In the genomic region with DNA sequence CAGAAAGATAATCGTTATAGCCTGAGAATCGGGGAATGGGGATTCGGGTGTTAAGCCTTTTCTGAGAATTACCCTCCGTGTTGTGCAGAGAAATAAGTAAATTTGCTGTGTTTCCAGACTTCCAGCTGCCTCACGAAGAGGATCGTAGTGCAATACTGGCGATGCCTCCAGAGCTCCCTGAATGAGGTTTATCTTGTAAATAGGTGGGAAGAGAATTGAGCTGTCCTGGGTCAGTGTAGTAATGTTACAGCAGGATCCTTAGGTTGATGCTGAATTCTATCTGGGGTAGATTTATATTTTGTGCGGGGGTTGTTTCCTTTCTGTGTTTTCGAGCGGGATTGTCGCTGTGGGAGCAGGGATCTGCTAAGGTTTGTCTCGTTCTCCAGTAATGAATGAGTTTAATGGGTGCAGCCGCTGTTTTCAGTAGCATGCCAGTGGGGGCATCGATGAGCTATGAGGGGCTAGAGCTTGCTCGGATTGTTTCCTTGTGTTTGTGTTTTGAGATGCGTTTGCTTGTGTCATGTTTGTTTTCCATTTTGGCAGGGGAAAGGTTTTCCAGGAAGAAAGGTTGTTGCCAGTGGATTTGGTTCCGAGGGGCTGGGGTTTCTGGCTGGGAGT, we compare ENCODE assay signal across 11 cellular contexts. TPM values are rescaled to one million over a fixed set of nuclear protein-coding genes. Genes with fewer than 3 reads are reported as not detected.
"Had no signal": no experiment of that assay in that cellular context is flagged by ENCODE, and none has a peak within 500 bp of the region (broad histone marks: within the 10 kb centered on the region; RNA-seq: fewer than 3 reads in every experiment).

No MANE protein-coding gene starts in this region.

RNA-seq across cellular contexts. Expression of gene ELOA2, which starts 9.8 kb away (rescaled TPM):
- total RNA-seq: activated CD4-positive, alpha-beta T cell treated with anti-CD3 and anti-CD28 coated beads, Interleukin-2, amount 10 ng/mL, durations not matched to agents 7 days and 5 days; activated CD8-positive, alpha-beta T cell treated with anti-CD3 and anti-CD28 coated beads, Interleukin-2, amount 10 ng/mL, durations not matched to agents 7 days and 5 days; activated naive CD4-positive, alpha-beta T cell treated with anti-CD3 and anti-CD28 coated beads for 36 hours; activated naive CD4-positive, alpha-beta T cell treated with anti-CD3 and anti-CD28 coated beads, Interleukin-2, amount 50 U/mL, for 72 hours; activated T-helper 1 cell treated with anti-CD3 and anti-CD28 coated beads, Interleukin-12 subunit alpha, Interleukin-12 subunit beta, Interleukin-2, Interleukin-4 antibody, amounts not matched to agents 30 ng/mL and 10 ng/mL and 1 ng/mL, durations not matched to agents 14 hours and 24 hours and 36 hours; adrenal gland; cerebellum; MCF 10A; Right ventricle myocardium superior; T-helper 1 cell treated with Interleukin-12 subunit alpha and Interleukin-12 subunit beta and Interleukin-4 antibody, amounts not matched to agents 30 ng/mL and 1 ng/mL, for 36 hours; T-helper 2 cell treated with Interferon-gamma antibody and Interleukin-4, amounts not matched to agents 100 ng/mL and 5 ng/mL, for 36 hours had no signal
- polyA plus RNA-seq: adrenal gland had no signal
